Comparison of ENCODE assay signal across 8 cellular contexts in genomic region chr12:51421266-51421884, GRCh38. TPM values are rescaled to one million over a fixed set of nuclear protein-coding genes. Genes with fewer than 3 reads are reported as not detected.
DNase-seq lines count a peak whose midpoint lies in the region; ATAC-seq and TF ChIP-seq lines count a peak whose summit lies in the region.

No MANE protein-coding gene starts in this region.

- H3K36me3 ChIP-seq in adipocyte (ENCODE audit: control insufficient read depth, insufficient read depth, low read length, severe bottlenecking), result no peaks in the 10 kb centered on the region
- no peaks in the 10 kb centered on the region for H3K36me3 ChIP-seq in heart right ventricle

- H3K9me3 ChIP-seq in adipocyte (ENCODE audit: control insufficient read depth, low read length) (no peaks in the 10 kb centered on the region), heart right ventricle (no peaks in the 10 kb centered on the region)

- H3K27me3 ChIP-seq in adipocyte (replicated peaks; ENCODE audit: control insufficient read depth, insufficient read depth, low read length) (no peaks in the 10 kb centered on the region), heart right ventricle (peaks cover 0 to 46% (median 21%) of the 10 kb centered on the region in 7 donors)

- H3K4me3 ChIP-seq in adipocyte (ENCODE audit: low read length) (no peak overlapping the region), heart right ventricle (no peak overlapping the region), retinal pigment epithelial cell (ENCODE audit: low read length) (no peak overlapping the region)

- H3K9ac ChIP-seq in adipocyte (ENCODE audit: low read length), result no peak overlapping the region

- intact Hi-C loops in heart right ventricle (cut with DNase I), result loop anchor here in 8 of 10 donors (1.0 to 10.0 kb wide), 14 partner anchors 111 to 653 kb away; partner anchors contain the start of gene SMIM41 (in 1 of the 8)

- WGBS in heart right ventricle, 2 donors, result 69 to 73% methylated on average over 5 of the region's 5 CpGs

- no peak overlapping the region for H3K27ac ChIP-seq in heart right ventricle

- H3K4me1 ChIP-seq in adipocyte (ENCODE audit: control insufficient read depth, insufficient read depth, low read length), result no peaks in the 10 kb centered on the region
- peaks cover 0 to 13% (median 10%) of the 10 kb centered on the region in 9 donors for H3K4me1 ChIP-seq in heart right ventricle

- DNase-seq in EL, result peak; percentile 76
- DNase-seq in Kasumi-1 (lab: John Stamatoyannopoulos, UW), result peak; percentile 79
- peak; percentile 13 for DNase-seq in OCI-M2 (lab: John Stamatoyannopoulos, UW; ENCODE audit: unreplicated experiment)
- peak; percentile 75 for DNase-seq in adipocyte (ENCODE audit: low read depth)
- peak in 1 of 2 donors; percentile 40 for DNase-seq in heart right ventricle
- no peak for DNase-seq in retinal pigment epithelial cell (ENCODE audit: low read depth)
- DNase-seq in activated effector memory CD4-positive, alpha-beta T cell treated with Interleukin-2 at 50 U/mL for 16 hours, result no peak

- ATAC-seq in heart right ventricle, result peak in 6 of 8 donors; percentile 29 to 67 (median 43)
- ATAC-seq in GM21381 (IDR thresholded peaks at IDR 0.05; ENCODE audit: unreplicated experiment), result no peak

- TF ChIP-seq CTCF in heart right ventricle (IDR thresholded peaks at IDR 0.05) (peak; percentile 10 to 75 (median 65)), retinal pigment epithelial cell (conservative IDR thresholded peaks at IDR 0.05; ENCODE audit: low read depth, low read length) (peak; percentile 74)

RNA-seq across cellular contexts. Expression of gene SLC4A8, which starts 3.3 kb away (rescaled TPM):
- 1 to 10 TPM in 1 of 10 donors, under 1 TPM in 9; 0.28 to 1.8 (median 0.63) TPM for total RNA-seq in heart right ventricle
- under 1 TPM; 0.12 to 0.22 TPM for polyA plus RNA-seq in heart right ventricle

RNA-seq across cellular contexts. Expression of gene GALNT6, which starts 30.2 kb away (rescaled TPM):
- 1 to 10 TPM in 5 of 10 donors, under 1 TPM in 5; 0.23 to 6.3 (median 1.0) TPM for total RNA-seq in heart right ventricle
- under 1 TPM; 0.15 to 0.57 TPM for polyA plus RNA-seq in heart right ventricle

Comparison
In these comparisons a context has a peak if more than half of its experiments do, and no peak if none do; other contexts are left out.
1. DNase-seq: peak in EL (single experiment), Kasumi-1 (2 of 2), OCI-M2 (single experiment) and adipocyte (single experiment); none in retinal pigment epithelial cell (single experiment) and activated effector memory CD4-positive, alpha-beta T cell treated with Interleukin-2 at 50 U/mL for 16 hours (single experiment).